ENCODE assay signal across 23 cellular contexts in genomic region chr3:52800079-52800478, GRCh38. TPM values are rescaled to one million over a fixed set of nuclear protein-coding genes. Genes with fewer than 3 reads are reported as not detected.
"Had no signal": no experiment of that assay in that cellular context is flagged by ENCODE, and none has a peak within 500 bp of the region (broad histone marks: within the 10 kb centered on the region; RNA-seq: fewer than 3 reads in every experiment).

No MANE protein-coding gene starts in this region.

- H3K27me3 Mint-ChIP-seq: activated T-helper 17 cell treated with anti-CD3 and anti-CD28 coated beads, Interleukin-2, amount 50 U/mL, for 72 hours; natural killer cell treated with Interleukin-12 subunit alpha and Interleukin-12 subunit beta and Interleukin-15 and Interleukin-18, amount 100 ng/mL, for 72 hours had no signal

- H3K9me3 Mint-ChIP-seq: activated naive CD4-positive, alpha-beta T cell treated with anti-CD3 and anti-CD28 coated beads, Interleukin-2, amount 50 U/mL, for 72 hours; activated T-helper 17 cell treated with anti-CD3 and anti-CD28 coated beads, Interleukin-2, amount 50 U/mL, for 72 hours; endodermal cell; memory B cell; natural killer cell treated with Interleukin-12 subunit alpha and Interleukin-12 subunit beta and Interleukin-15 and Interleukin-18, amount 100 ng/mL, for 72 hours; WTC11 had no signal

- ATAC-seq: activated naive CD4-positive, alpha-beta T cell treated with anti-CD3 and anti-CD28 coated beads, Interleukin-2, amount 50 U/mL, for 72 hours; activated T-helper 17 cell treated with anti-CD3 and anti-CD28 coated beads, Interleukin-2, amount 50 U/mL, for 72 hours; left lung; natural killer cell treated with Interleukin-12 subunit alpha and Interleukin-12 subunit beta and Interleukin-15 and Interleukin-18, amount 100 ng/mL, for 72 hours; pancreas; stimulated activated naive CD8-positive, alpha-beta T cell treated with anti-CD3 and anti-CD28 coated beads, Interleukin-15, Interleukin-2, amounts not matched to agents 100 U/mL and 50 U/mL, for 24 hours had no signal

- H3K36me3 Mint-ChIP-seq: activated naive CD4-positive, alpha-beta T cell treated with anti-CD3 and anti-CD28 coated beads, Interleukin-2, amount 50 U/mL, for 72 hours; memory B cell; natural killer cell treated with Interleukin-12 subunit alpha and Interleukin-12 subunit beta and Interleukin-15 and Interleukin-18, amount 100 ng/mL, for 72 hours; WTC11 had no signal

- H3K27ac Mint-ChIP-seq: activated naive CD4-positive, alpha-beta T cell treated with anti-CD3 and anti-CD28 coated beads, Interleukin-2, amount 50 U/mL, for 72 hours; activated T-helper 17 cell treated with anti-CD3 and anti-CD28 coated beads, Interleukin-2, amount 50 U/mL, for 72 hours; endodermal cell; memory B cell; natural killer cell treated with Interleukin-12 subunit alpha and Interleukin-12 subunit beta and Interleukin-15 and Interleukin-18, amount 100 ng/mL, for 72 hours; WTC11 had no signal

- H3K4me3 Mint-ChIP-seq: activated T-helper 17 cell treated with anti-CD3 and anti-CD28 coated beads, Interleukin-2, amount 50 U/mL, for 72 hours; endodermal cell; memory B cell; natural killer cell treated with Interleukin-12 subunit alpha and Interleukin-12 subunit beta and Interleukin-15 and Interleukin-18, amount 100 ng/mL, for 72 hours; WTC11 had no signal

- H3K4me1 Mint-ChIP-seq: activated T-helper 17 cell treated with anti-CD3 and anti-CD28 coated beads, Interleukin-2, amount 50 U/mL, for 72 hours; endodermal cell; memory B cell; WTC11 had no signal

- FAIRE-seq: pancreas, TTC549 had no signal

- H3K9me3 ChIP-seq: adrenal gland, breast epithelium, left lung, neutrophil, pancreas, psoas muscle, right atrium auricular region, upper lobe of left lung had no signal

- H3K4me1 ChIP-seq: adrenal gland, breast epithelium, left lung, psoas muscle, right atrium auricular region, upper lobe of left lung had no signal

- H3K4me3 ChIP-seq: adrenal gland, breast epithelium, left lung, pancreas, psoas muscle, right atrium auricular region, upper lobe of left lung had no signal

- H3K36me3 ChIP-seq: adrenal gland, breast epithelium, left lung, neutrophil, pancreas, right atrium auricular region, upper lobe of left lung had no signal

- DNase-seq: activated T-cell treated with anti-CD3 and anti-CD28 coated beads, Interleukin-2, amount 50 U/mL, for 1 hour; cortex of kidney; endodermal cell; left lung; pancreas; psoas muscle; stimulated activated CD4-positive, alpha-beta T cell treated with anti-CD3 and anti-CD28 coated beads, Interleukin-12 subunit alpha, Interleukin-12 subunit beta, amount 100 ng/mL, for 4 hours; stimulated activated CD4-positive, alpha-beta T cell treated with anti-CD3 and anti-CD28 coated beads, Interleukin-4, amount 100 ng/mL, for 4 hours; stimulated activated naive CD8-positive, alpha-beta T cell treated with anti-CD3 and anti-CD28 coated beads, Interleukin-15, Interleukin-2, amounts not matched to agents 100 U/mL and 50 U/mL, for 24 hours; T-helper 1 cell; upper lobe of left lung had no signal

- H3K27me3 ChIP-seq: adrenal gland, breast epithelium, left lung, neutrophil, pancreas, right atrium auricular region, upper lobe of left lung had no signal

- H3K27ac ChIP-seq: adrenal gland, breast epithelium, epithelial cell of prostate, left lung, neutrophil, pancreas, psoas muscle, right atrium auricular region, upper lobe of left lung had no signal

RNA-seq across cellular contexts. Expression of gene ITIH3, which starts 5.5 kb away (rescaled TPM):
- total RNA-seq: activated naive CD4-positive, alpha-beta T cell treated with anti-CD3 and anti-CD28 coated beads, Interleukin-2, amount 50 U/mL, for 72 hours; activated T-helper 17 cell treated with anti-CD3 and anti-CD28 coated beads, Interleukin-2, amount 50 U/mL, for 72 hours; endodermal cell; kidney epithelial cell; natural killer cell treated with Interleukin-12 subunit alpha and Interleukin-12 subunit beta and Interleukin-15 and Interleukin-18, amount 100 ng/mL, for 72 hours had no signal

RNA-seq across cellular contexts. Expression of gene ITIH1, which starts 22.7 kb away (rescaled TPM):
- total RNA-seq: activated naive CD4-positive, alpha-beta T cell treated with anti-CD3 and anti-CD28 coated beads, Interleukin-2, amount 50 U/mL, for 72 hours; activated T-helper 17 cell treated with anti-CD3 and anti-CD28 coated beads, Interleukin-2, amount 50 U/mL, for 72 hours; endodermal cell; kidney epithelial cell; natural killer cell treated with Interleukin-12 subunit alpha and Interleukin-12 subunit beta and Interleukin-15 and Interleukin-18, amount 100 ng/mL, for 72 hours; psoas muscle; right atrium auricular region had no signal

RNA-seq across cellular contexts. Expression of gene MUSTN1, which starts 34.7 kb away (rescaled TPM):
- total RNA-seq: kidney epithelial cell had no signal
